ENCODE assay signal across 12 cellular contexts in the genomic region with DNA sequence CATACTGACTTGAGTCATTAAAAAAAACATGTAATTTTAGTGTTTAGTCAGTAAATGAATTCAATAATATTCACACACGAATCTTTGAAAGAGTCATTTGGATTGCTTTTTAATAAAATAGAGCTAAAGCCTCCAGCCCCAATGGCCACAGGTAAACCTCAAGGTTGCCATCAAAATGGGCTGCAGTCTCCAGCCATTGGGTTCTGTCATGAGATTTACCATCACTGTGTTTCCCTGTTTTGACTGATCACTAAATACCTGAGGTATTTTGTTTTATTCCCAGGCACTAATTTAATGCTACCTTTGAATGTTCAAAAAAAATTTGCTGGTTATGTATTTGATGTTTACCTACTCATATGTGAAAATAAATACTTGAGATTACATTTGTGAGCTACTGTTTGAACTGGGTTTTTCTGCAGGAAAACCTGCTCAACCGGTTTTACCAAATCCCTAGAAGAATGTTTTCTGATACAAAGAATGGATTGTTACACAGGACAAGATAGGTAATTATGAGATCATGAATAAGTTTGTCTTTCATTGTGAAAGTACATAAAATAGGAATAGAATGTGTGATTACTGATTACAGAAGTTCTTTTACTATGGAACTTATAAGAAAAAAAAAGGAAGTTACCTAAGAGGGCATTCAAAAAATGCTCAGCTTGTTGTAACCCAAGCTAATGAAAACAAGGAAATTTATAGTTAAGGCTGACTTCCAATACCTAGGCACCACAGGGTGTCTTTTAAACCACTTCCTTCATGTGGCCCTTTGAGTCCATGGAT.
DNase-seq lines count a peak whose midpoint lies in the region; ATAC-seq and TF ChIP-seq lines count a peak whose summit lies in the region.
"Had no signal": no experiment of that assay in that cellular context is flagged by ENCODE, and none has a peak within 500 bp of the region (broad histone marks: within the 10 kb centered on the region; RNA-seq: fewer than 3 reads in every experiment).

No MANE protein-coding gene starts in this region.

- H3K36me3 ChIP-seq in body of pancreas (replicated peaks in 1 of 2; ENCODE audit: insufficient read depth in 1 of 2, low read depth in 2 of 2) (no peaks in the 10 kb centered on the region), mucosa of descending colon (ENCODE audit: low read depth) (no peaks in the 10 kb centered on the region)
- H3K36me3 ChIP-seq: BLaER1 had no signal

- H3K4me3 ChIP-seq in body of pancreas (no peak overlapping the region), mucosa of descending colon (no peak overlapping the region)
- H3K4me3 ChIP-seq: BLaER1 had no signal

- DNase-seq in ELF-1 (ENCODE audit: low read depth, low spot score) (peak; percentile 39), NCI-H1105 treated with DMSO at 0.1 percent for 48 hours (lab: John Stamatoyannopoulos, UW) (peak; percentile 91), body of pancreas (peak; percentile 36 to 67 (median 48)), mucosa of descending colon (peak in 1 of 3 donors; percentile 72), DMS114 treated with DMSO at 0.1 percent for 48 hours (lab: John Stamatoyannopoulos, UW; ENCODE audit: unreplicated experiment) (no peak)
- DNase-seq: anterior cingulate cortex; naive thymus-derived CD8-positive, alpha-beta T cell; T1000 had no signal

- H3K4me1 ChIP-seq in body of pancreas (peaks cover 36% of the 10 kb centered on the region), mucosa of descending colon (ENCODE audit: low read depth) (peaks cover 6% of the 10 kb centered on the region)

- TF ChIP-seq CTCF in body of pancreas (IDR thresholded peaks at IDR 0.05) (no peak), mucosa of descending colon (IDR thresholded peaks at IDR 0.05) (no peak)

- ATAC-seq in body of pancreas, result peak; percentile 94
- peak; percentile 34 for ATAC-seq in mucosa of descending colon
- no peak for ATAC-seq in activated CD4-positive, CD25-positive, alpha-beta regulatory T cell treated with anti-CD3 and anti-CD28 coated beads, Interleukin-2, amount 50 U/mL, for 24 hours
- no peak for ATAC-seq in GM21447 (IDR thresholded peaks at IDR 0.05; ENCODE audit: unreplicated experiment)
- no peak for ATAC-seq in HG02610 (IDR thresholded peaks at IDR 0.05; ENCODE audit: unreplicated experiment)
- ATAC-seq: naive thymus-derived CD8-positive, alpha-beta T cell had no signal

- 5 to 17% methylated on average over 2 of the region's 2 CpGs for WGBS in body of pancreas, 2 donors

- peak overlapping the region in 3 of 4 donors; percentile 64 to 74 (median 70) for H3K27ac ChIP-seq in body of pancreas
- H3K27ac ChIP-seq: BLaER1 had no signal

- TF ChIP-seq POLR2A in body of pancreas (IDR thresholded peaks at IDR 0.05), result no peak

- H3K9me3 ChIP-seq in body of pancreas (no peaks in the 10 kb centered on the region), mucosa of descending colon (no peaks in the 10 kb centered on the region)
- H3K9me3 ChIP-seq: BLaER1 had no signal

- no peaks in the 10 kb centered on the region for H3K27me3 ChIP-seq in body of pancreas
- H3K27me3 ChIP-seq: BLaER1 had no signal

- intact Hi-C loops in body of pancreas (cut with DNase I) (no loop called here), mucosa of descending colon (cut with DNase I, micrococcal nuclease) (no loop called here)

Comparison
In these comparisons a context has a peak if more than half of its experiments do, and no peak if none do; other contexts are left out.
1. ATAC-seq: peak in body of pancreas (single experiment) and mucosa of descending colon (single experiment); none in activated CD4-positive, CD25-positive, alpha-beta regulatory T cell treated with anti-CD3 and anti-CD28 coated beads, Interleukin-2, amount 50 U/mL, for 24 hours (0 of 2), GM21447 (single experiment) and HG02610 (single experiment).